Comparison of ENCODE assay signal across 1 cellular context in the genomic region with DNA sequence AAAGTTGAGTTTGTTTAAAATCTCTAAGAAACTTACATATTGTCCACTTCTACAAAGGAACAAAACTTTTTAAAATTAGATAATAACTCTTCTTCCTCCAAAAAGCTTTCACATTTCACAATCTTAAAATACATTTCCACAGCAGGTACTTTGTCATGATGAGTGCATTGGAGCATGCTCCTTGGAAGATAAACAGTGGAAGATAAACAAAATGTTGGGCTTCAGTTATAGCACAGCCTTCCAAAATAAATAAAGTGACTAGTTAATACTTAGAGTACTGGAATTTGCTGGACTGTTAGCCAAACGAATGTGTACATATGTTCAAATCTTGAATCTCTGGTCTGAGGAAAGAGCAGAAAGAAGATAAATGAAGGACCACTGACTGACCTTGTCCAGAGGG.
A peak's percentile ranks its signal among the peaks of the same experiment; 100 is the strongest.
TF ChIP-seq lines count a peak whose summit lies in the region.

No MANE protein-coding gene starts in this region.

TF ChIP-seq in SK-N-SH treated with all-trans-retinoic acid at 6 μM for 48 hours, 23 proteins besides CTCF, POLR2A, EP300 and RAD21 (continued from another document):
- TF ChIP-seq, protein P1, sequence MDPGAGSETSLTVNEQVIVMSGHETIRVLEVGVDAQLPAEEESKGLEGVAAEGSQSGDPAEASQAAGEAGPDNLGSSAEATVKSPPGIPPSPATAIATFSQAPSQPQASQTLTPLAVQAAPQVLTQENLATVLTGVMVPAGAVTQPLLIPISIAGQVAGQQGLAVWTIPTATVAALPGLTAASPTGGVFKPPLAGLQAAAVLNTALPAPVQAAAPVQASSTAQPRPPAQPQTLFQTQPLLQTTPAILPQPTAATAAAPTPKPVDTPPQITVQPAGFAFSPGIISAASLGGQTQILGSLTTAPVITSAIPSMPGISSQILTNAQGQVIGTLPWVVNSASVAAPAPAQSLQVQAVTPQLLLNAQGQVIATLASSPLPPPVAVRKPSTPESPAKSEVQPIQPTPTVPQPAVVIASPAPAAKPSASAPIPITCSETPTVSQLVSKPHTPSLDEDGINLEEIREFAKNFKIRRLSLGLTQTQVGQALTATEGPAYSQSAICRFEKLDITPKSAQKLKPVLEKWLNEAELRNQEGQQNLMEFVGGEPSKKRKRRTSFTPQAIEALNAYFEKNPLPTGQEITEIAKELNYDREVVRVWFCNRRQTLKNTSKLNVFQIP (CRISPR knock-in tag; IDR thresholded peaks at IDR 0.05; ENCODE audit: borderline replicate concordance, low read depth) = no peak
- TF ChIP-seq CSDC2 (CRISPR knock-in tag; IDR thresholded peaks at IDR 0.05) (no peak), BACH2 (CRISPR knock-in tag; IDR thresholded peaks at IDR 0.05; ENCODE audit: borderline replicate concordance) (no peak), ZNF70 (CRISPR knock-in tag; IDR thresholded peaks at IDR 0.05) (no peak), ESRRG (CRISPR knock-in tag; IDR thresholded peaks at IDR 0.05) (no peak), PPARA (CRISPR knock-in tag; IDR thresholded peaks at IDR 0.05; ENCODE audit: borderline replicate concordance) (no peak), TCF4 (CRISPR knock-in tag; IDR thresholded peaks at IDR 0.05; ENCODE audit: borderline replicate concordance) (no peak), ZFP3 (CRISPR knock-in tag; IDR thresholded peaks at IDR 0.05) (no peak), ISL1 (CRISPR knock-in tag; IDR thresholded peaks at IDR 0.05) (peak; percentile 92), ZNF8 (CRISPR knock-in tag; IDR thresholded peaks at IDR 0.05) (no peak), TOX (CRISPR knock-in tag; IDR thresholded peaks at IDR 0.05; ENCODE audit: borderline replicate concordance) (no peak), ZNF565 (CRISPR knock-in tag; conservative IDR thresholded peaks at IDR 0.05; ENCODE audit: low read depth) (no peak)
- TF ChIP-seq, protein P2, sequence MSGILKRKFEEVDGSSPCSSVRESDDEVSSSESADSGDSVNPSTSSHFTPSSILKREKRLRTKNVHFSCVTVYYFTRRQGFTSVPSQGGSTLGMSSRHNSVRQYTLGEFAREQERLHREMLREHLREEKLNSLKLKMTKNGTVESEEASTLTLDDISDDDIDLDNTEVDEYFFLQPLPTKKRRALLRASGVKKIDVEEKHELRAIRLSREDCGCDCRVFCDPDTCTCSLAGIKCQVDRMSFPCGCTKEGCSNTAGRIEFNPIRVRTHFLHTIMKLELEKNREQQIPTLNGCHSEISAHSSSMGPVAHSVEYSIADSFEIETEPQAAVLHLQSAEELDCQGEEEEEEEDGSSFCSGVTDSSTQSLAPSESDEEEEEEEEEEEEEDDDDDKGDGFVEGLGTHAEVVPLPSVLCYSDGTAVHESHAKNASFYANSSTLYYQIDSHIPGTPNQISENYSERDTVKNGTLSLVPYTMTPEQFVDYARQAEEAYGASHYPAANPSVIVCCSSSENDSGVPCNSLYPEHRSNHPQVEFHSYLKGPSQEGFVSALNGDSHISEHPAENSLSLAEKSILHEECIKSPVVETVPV (CRISPR knock-in tag; IDR thresholded peaks at IDR 0.05) = no peak
- TF ChIP-seq, protein P3, sequence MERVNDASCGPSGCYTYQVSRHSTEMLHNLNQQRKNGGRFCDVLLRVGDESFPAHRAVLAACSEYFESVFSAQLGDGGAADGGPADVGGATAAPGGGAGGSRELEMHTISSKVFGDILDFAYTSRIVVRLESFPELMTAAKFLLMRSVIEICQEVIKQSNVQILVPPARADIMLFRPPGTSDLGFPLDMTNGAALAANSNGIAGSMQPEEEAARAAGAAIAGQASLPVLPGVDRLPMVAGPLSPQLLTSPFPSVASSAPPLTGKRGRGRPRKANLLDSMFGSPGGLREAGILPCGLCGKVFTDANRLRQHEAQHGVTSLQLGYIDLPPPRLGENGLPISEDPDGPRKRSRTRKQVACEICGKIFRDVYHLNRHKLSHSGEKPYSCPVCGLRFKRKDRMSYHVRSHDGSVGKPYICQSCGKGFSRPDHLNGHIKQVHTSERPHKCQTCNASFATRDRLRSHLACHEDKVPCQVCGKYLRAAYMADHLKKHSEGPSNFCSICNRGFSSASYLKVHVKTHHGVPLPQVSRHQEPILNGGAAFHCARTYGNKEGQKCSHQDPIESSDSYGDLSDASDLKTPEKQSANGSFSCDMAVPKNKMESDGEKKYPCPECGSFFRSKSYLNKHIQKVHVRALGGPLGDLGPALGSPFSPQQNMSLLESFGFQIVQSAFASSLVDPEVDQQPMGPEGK (CRISPR knock-in tag; IDR thresholded peaks at IDR 0.05; ENCODE audit: borderline replicate concordance) = no peak
